Comparison of ENCODE assay signal across 14 cellular contexts in the genomic region with DNA sequence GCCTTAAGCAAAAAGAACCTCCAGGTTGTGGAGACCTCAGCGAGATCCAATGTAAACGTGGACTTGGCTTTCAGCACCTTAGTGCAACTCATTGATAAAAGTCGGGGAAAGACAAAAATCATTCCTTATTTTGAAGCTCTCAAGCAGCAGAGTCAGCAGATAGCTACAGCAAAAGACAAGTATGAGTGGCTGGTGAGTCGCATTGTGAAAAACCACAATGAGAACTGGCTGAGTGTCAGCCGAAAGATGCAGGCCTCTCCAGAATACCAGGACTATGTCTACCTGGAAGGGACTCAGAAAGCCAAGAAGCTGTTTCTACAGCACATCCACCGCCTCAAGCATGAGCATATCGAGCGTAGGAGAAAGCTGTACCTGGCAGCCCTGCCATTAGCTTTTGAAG. TPM values are rescaled to one million over a fixed set of nuclear protein-coding genes. Genes with fewer than 3 reads are reported as not detected.
DNase-seq lines count a peak whose midpoint lies in the region; ATAC-seq and TF ChIP-seq lines count a peak whose summit lies in the region.
"Had no signal": no experiment of that assay in that cellular context is flagged by ENCODE, and none has a peak within 500 bp of the region (broad histone marks: within the 10 kb centered on the region; RNA-seq: fewer than 3 reads in every experiment).

No MANE protein-coding gene starts in this region.

- CTCF ChIA-PET in activated CD8-positive, alpha-beta memory T cell treated with anti-CD3 and anti-CD28 coated beads, Interleukin-2, amount 10 ng/mL, durations not matched to agents 7 days and 5 days (lab: Charles Lee) = interaction anchor here (0.6 to 2.0 kb wide), 5 partner anchors 14 to 94 kb away, joined by 3 to 8 read pairs (median 5); no protein-coding TSS in a partner anchor
- CTCF ChIA-PET in mammary epithelial cell (lab: Charles Lee; ENCODE audit: low non-redundant PET) = no interaction called here

- no peaks in the 10 kb centered on the region for H3K27me3 ChIP-seq in mammary epithelial cell (ENCODE audit: insufficient read depth, low read length)

- intact Hi-C loops in mammary epithelial cell (cut with micrococcal nuclease) (loop anchor here (5.0 kb wide), 1 partner anchor 33 kb away; no protein-coding TSS in a partner anchor), sciatic nerve (cut with DNase I) (no loop called here)

- DNase-seq in activated CD8-positive, alpha-beta memory T cell treated with anti-CD3 and anti-CD28 coated beads, Interleukin-2, amount 10 ng/mL, durations not matched to agents 7 days and 5 days = peak; percentile 47
- DNase-seq in activated CD8-positive, alpha-beta memory T cell treated with anti-CD3 and anti-CD28 coated beads for 24 hours = no peak
- DNase-seq in NB4 (ENCODE audit: low read depth) = peak; percentile 44
- peak; percentile 60 for DNase-seq in mammary epithelial cell
- DNase-seq in sciatic nerve (ENCODE audit: low spot score) = peak; percentile 15
- no peak for DNase-seq in HUDEP-2 (lab: John Stamatoyannopoulos, UW; ENCODE audit: unreplicated experiment in 76 of 76)
- no peak for DNase-seq in amniotic stem cell (lab: John Stamatoyannopoulos, UW)
- no peak for DNase-seq in NCI-H2196 (lab: John Stamatoyannopoulos, UW; ENCODE audit: unreplicated experiment)
- DNase-seq: natural killer cell, NCI-H146, NCI-H526 treated with DMSO at 0.1 percent for 48 hours, SHP77 treated with DMSO at 0.1 percent for 48 hours had no signal

- H3K36me3 Mint-ChIP-seq in activated CD8-positive, alpha-beta memory T cell treated with anti-CD3 and anti-CD28 coated beads, Interleukin-2, amount 10 ng/mL, durations not matched to agents 7 days and 5 days = peaks cover 38% of the 10 kb centered on the region

- TF ChIP-seq CTCF in NB4 (IDR thresholded peaks at IDR 0.05; ENCODE audit: low read depth, low read length) (no peak), mammary epithelial cell (conservative IDR thresholded peaks at IDR 0.05 in 1 of 2, IDR thresholded peaks at IDR 0.05 in 1 of 2; ENCODE audit: extremely low read depth in 1 of 2, insufficient read depth in 1 of 2, low read depth in 1 of 2, low read length in 2 of 2) (no peak)

- H2AFZ ChIP-seq in mammary epithelial cell (ENCODE audit: low read depth, low read length) = no peak overlapping the region

- H3K36me3 ChIP-seq in mammary epithelial cell (ENCODE audit: insufficient read depth, low read length) = peaks cover 7% of the 10 kb centered on the region

- H3K27me3 Mint-ChIP-seq in activated CD8-positive, alpha-beta memory T cell treated with anti-CD3 and anti-CD28 coated beads, Interleukin-2, amount 10 ng/mL, durations not matched to agents 7 days and 5 days = no peaks in the 10 kb centered on the region
- H3K27me3 Mint-ChIP-seq: activated naive CD4-positive, alpha-beta T cell treated with anti-CD3 and anti-CD28 coated beads, Interleukin-2, amount 50 U/mL, for 24 hours had no signal

- peaks cover 41% of the 10 kb centered on the region for H3K4me1 Mint-ChIP-seq in activated CD8-positive, alpha-beta memory T cell treated with anti-CD3 and anti-CD28 coated beads, Interleukin-2, amount 10 ng/mL, durations not matched to agents 7 days and 5 days

- ATAC-seq in activated CD8-positive, alpha-beta memory T cell treated with anti-CD3 and anti-CD28 coated beads, Interleukin-2, amount 10 ng/mL, durations not matched to agents 7 days and 5 days = no peak
- ATAC-seq in sciatic nerve = no peak
- ATAC-seq: natural killer cell had no signal

- TF ChIP-seq POLR2A in NB4 (IDR thresholded peaks at IDR 0.05; ENCODE audit: extremely low read depth, insufficient read length) = no peak

- no peaks in the 10 kb centered on the region for H3K9me3 Mint-ChIP-seq in activated CD8-positive, alpha-beta memory T cell treated with anti-CD3 and anti-CD28 coated beads, Interleukin-2, amount 10 ng/mL, durations not matched to agents 7 days and 5 days (ENCODE audit: low read depth)
- H3K9me3 Mint-ChIP-seq: activated naive CD4-positive, alpha-beta T cell treated with anti-CD3 and anti-CD28 coated beads, Interleukin-2, amount 50 U/mL, for 24 hours; natural killer cell had no signal

- in situ Hi-C loops in mammary epithelial cell (cut with MboI; ENCODE audit: low sequenced_read_pairs in 2 of 2) = no loop called here

- H3K79me2 ChIP-seq in mammary epithelial cell (ENCODE audit: insufficient read depth, low read length) = peaks cover 87% of the 10 kb centered on the region

- H4K20me1 ChIP-seq in mammary epithelial cell (ENCODE audit: insufficient read depth, low read length) = no peaks in the 10 kb centered on the region

- no peaks in the 10 kb centered on the region for H3K9me3 ChIP-seq in mammary epithelial cell (replicated peaks; ENCODE audit: insufficient read depth, low read length)
- H3K9me3 ChIP-seq: HAP-1 had no signal

- no peak overlapping the region for H3K27ac ChIP-seq in mammary epithelial cell (ENCODE audit: insufficient read depth, low read depth, low read length)

- BruUV-seq in mammary epithelial cell (replicated peaks; lab: Mats Ljungman, UMichigan) = no TSS peak

- no peak overlapping the region for H3K4me3 ChIP-seq in NB4 (ENCODE audit: low read depth, low read length)
- H3K4me3 ChIP-seq in mammary epithelial cell (replicated peaks in 1 of 3; ENCODE audit: insufficient read depth in 1 of 3, low read depth in 2 of 3, low read length in 3 of 3) = no peak overlapping the region
- H3K4me3 ChIP-seq: HAP-1 had no signal

- no peak overlapping the region for H3K9ac ChIP-seq in mammary epithelial cell (ENCODE audit: insufficient read depth, low read length)

- peaks cover 10% of the 10 kb centered on the region for H3K4me1 ChIP-seq in mammary epithelial cell (ENCODE audit: insufficient read depth, low read length)

- 17% methylated on average over 8 of the region's 8 CpGs for WGBS in mammary epithelial cell (ENCODE audit: low coverage, missing lambda C conversion rate)

- no peak overlapping the region for H3K4me2 ChIP-seq in mammary epithelial cell (ENCODE audit: insufficient read depth, low read depth, low read length)

- dilution Hi-C loops in mammary epithelial cell (cut with HindIII; ENCODE audit: low sequenced_read_pairs) = no loop called here

- H3K27ac Mint-ChIP-seq in activated CD8-positive, alpha-beta memory T cell treated with anti-CD3 and anti-CD28 coated beads, Interleukin-2, amount 10 ng/mL, durations not matched to agents 7 days and 5 days = no peak overlapping the region
- H3K27ac Mint-ChIP-seq: activated naive CD4-positive, alpha-beta T cell treated with anti-CD3 and anti-CD28 coated beads, Interleukin-2, amount 50 U/mL, for 24 hours; natural killer cell had no signal

- no peak overlapping the region for H3K4me3 Mint-ChIP-seq in activated CD8-positive, alpha-beta memory T cell treated with anti-CD3 and anti-CD28 coated beads, Interleukin-2, amount 10 ng/mL, durations not matched to agents 7 days and 5 days
- H3K4me3 Mint-ChIP-seq: activated naive CD4-positive, alpha-beta T cell treated with anti-CD3 and anti-CD28 coated beads, Interleukin-2, amount 50 U/mL, for 24 hours; natural killer cell had no signal

RNA-seq across cellular contexts. Expression of a gene that starts 58.5 kb away (rescaled TPM):
- 10 to 100 TPM; 31.7 to 35.0 TPM for total RNA-seq in activated CD8-positive, alpha-beta memory T cell treated with anti-CD3 and anti-CD28 coated beads, Interleukin-2, amount 10 ng/mL, durations not matched to agents 7 days and 5 days
- total RNA-seq in mammary epithelial cell (10 to 100 TPM; 45.7 to 45.8 TPM), sciatic nerve (67.0 TPM)
- polyA plus RNA-seq in mammary epithelial cell = 18.1 TPM
- 75.1 TPM for polyA minus RNA-seq in mammary epithelial cell

Comparison
In these comparisons a context has a peak if more than half of its experiments do, and no peak if none do; other contexts are left out.
1. DNase-seq: peak in activated CD8-positive, alpha-beta memory T cell treated with anti-CD3 and anti-CD28 coated beads, Interleukin-2, amount 10 ng/mL, durations not matched to agents 7 days and 5 days (single experiment), NB4 (single experiment), mammary epithelial cell (single experiment) and sciatic nerve (single experiment); none in activated CD8-positive, alpha-beta memory T cell treated with anti-CD3 and anti-CD28 coated beads for 24 hours (single experiment), HUDEP-2 (0 of 76), amniotic stem cell (single experiment) and NCI-H2196 (single experiment).